ENCODE assay signal across 12 cellular contexts in the genomic region with DNA sequence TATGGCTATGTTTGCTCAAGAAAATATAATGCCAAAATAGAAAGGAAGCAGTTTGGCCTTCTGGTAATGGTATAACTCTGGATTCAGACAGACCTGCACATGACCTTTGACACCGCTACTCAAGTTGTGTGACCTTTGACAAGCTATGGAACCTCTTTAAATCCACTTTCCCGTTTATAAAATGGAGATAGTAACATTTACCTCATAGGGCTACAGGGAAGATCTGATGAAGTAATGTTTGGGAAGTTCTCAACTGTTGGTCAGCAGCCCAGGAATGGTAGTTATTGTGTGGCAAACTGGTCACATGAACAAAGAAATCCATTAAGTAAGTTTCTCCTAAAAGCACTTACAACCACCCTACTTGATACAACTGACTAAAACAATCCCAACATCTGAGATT.
DNase-seq lines count a peak whose midpoint lies in the region; ATAC-seq and TF ChIP-seq lines count a peak whose summit lies in the region.
"Had no signal": no experiment of that assay in that cellular context is flagged by ENCODE, and none has a peak within 500 bp of the region (broad histone marks: within the 10 kb centered on the region; RNA-seq: fewer than 3 reads in every experiment).

No MANE protein-coding gene starts in this region.

- intact Hi-C loops in upper lobe of right lung (cut with DNase I): no loop called here

- ATAC-seq in upper lobe of right lung (peak; percentile 75), GM18520 (IDR thresholded peaks at IDR 0.05; ENCODE audit: unreplicated experiment) (no peak)
- ATAC-seq: activated CD8-positive, alpha-beta T cell treated with anti-CD3 and anti-CD28 coated beads for 36 hours; natural killer cell had no signal

- TF ChIP-seq CTCF in OCI-LY3 (IDR thresholded peaks at IDR 0.05; ENCODE audit: low read depth, low read length) (no peak), fibroblast of lung (conservative IDR thresholded peaks at IDR 0.05 in 1 of 2, IDR thresholded peaks at IDR 0.05 in 1 of 2; ENCODE audit: low read depth in 1 of 2, low read length in 2 of 2) (no peak), upper lobe of right lung (IDR thresholded peaks at IDR 0.05) (no peak)

- H3K4me1 ChIP-seq in OCI-LY3 (ENCODE audit: low read length): peaks cover 65% of the 10 kb centered on the region
- peaks cover 24% of the 10 kb centered on the region for H3K4me1 ChIP-seq in fibroblast of lung (ENCODE audit: control insufficient read depth, extremely low read depth, insufficient read depth, low read length)
- H3K4me1 ChIP-seq in upper lobe of right lung: peaks cover 25% of the 10 kb centered on the region

- no peak overlapping the region for H3K27ac ChIP-seq in OCI-LY3 (ENCODE audit: low read length)
- H3K27ac ChIP-seq in fibroblast of lung (ENCODE audit: insufficient read depth, low read length): no peak overlapping the region
- peak overlapping the region; percentile 9 for H3K27ac ChIP-seq in upper lobe of right lung

- H3K27me3 ChIP-seq in OCI-LY3 (ENCODE audit: low read depth, low read length): no peaks in the 10 kb centered on the region
- H3K27me3 ChIP-seq in fibroblast of lung (ENCODE audit: control insufficient read depth, insufficient read depth, low read length): no peaks in the 10 kb centered on the region
- no peaks in the 10 kb centered on the region for H3K27me3 ChIP-seq in upper lobe of right lung

- H3K36me3 ChIP-seq in OCI-LY3 (replicated peaks; ENCODE audit: low read depth, low read length) (no peaks in the 10 kb centered on the region), fibroblast of lung (ENCODE audit: control insufficient read depth, insufficient read depth, low read length) (no peaks in the 10 kb centered on the region), upper lobe of right lung (no peaks in the 10 kb centered on the region)

- H3K9ac ChIP-seq in OCI-LY3 (ENCODE audit: low read length): no peak overlapping the region
- no peak overlapping the region for H3K9ac ChIP-seq in fibroblast of lung (ENCODE audit: insufficient read depth, low read length)

- H3K9me3 ChIP-seq in OCI-LY3 (ENCODE audit: insufficient read depth, low read length): no peaks in the 10 kb centered on the region
- H3K9me3 ChIP-seq in fibroblast of lung (ENCODE audit: control insufficient read depth, insufficient read depth, low read depth, low read length): no peaks in the 10 kb centered on the region
- no peaks in the 10 kb centered on the region for H3K9me3 ChIP-seq in upper lobe of right lung

- H3K4me2 ChIP-seq in OCI-LY3 (ENCODE audit: low read length): no peak overlapping the region
- H3K4me2 ChIP-seq in fibroblast of lung (ENCODE audit: extremely low read depth, insufficient read depth, low read length): no peak overlapping the region

- H4K20me1 ChIP-seq in OCI-LY3 (ENCODE audit: insufficient read depth, low read length) (no peaks in the 10 kb centered on the region), fibroblast of lung (ENCODE audit: control insufficient read depth, extremely low read depth, insufficient read depth, low read length) (no peaks in the 10 kb centered on the region)

- H3K4me3 ChIP-seq in OCI-LY3 (ENCODE audit: low read length) (no peak overlapping the region), fibroblast of lung (replicated peaks in 1 of 4; ENCODE audit: control extremely low read depth in 1 of 4, insufficient read depth in 1 of 4, low read depth in 3 of 4, low read length in 4 of 4) (no peak overlapping the region), upper lobe of right lung (no peak overlapping the region)

- peak overlapping the region; percentile 22; the same call in 1 of the 2 replicates for H2AFZ ChIP-seq in OCI-LY3 (ENCODE audit: low read depth, low read length)
- H2AFZ ChIP-seq in fibroblast of lung (ENCODE audit: low read length): no peak overlapping the region

- H3K79me2 ChIP-seq in OCI-LY3 (ENCODE audit: low read length): no peaks in the 10 kb centered on the region
- H3K79me2 ChIP-seq in fibroblast of lung (ENCODE audit: control insufficient read depth, insufficient read depth, low read length): no peaks in the 10 kb centered on the region

- DNase-seq in fibroblast of lung (ENCODE audit: low read depth in 2 of 2) (peak; percentile 77 to 78), myocyte (ENCODE audit: low read depth) (peak; percentile 38), upper lobe of right lung (no peak), NCI-H748 treated with DMSO at 0.1 percent for 48 hours (lab: John Stamatoyannopoulos, UW) (no peak)
- no peak for DNase-seq in activated naive CD4-positive, alpha-beta T cell treated with Interleukin-2 at 50 U/mL for 16 hours
- DNase-seq: activated CD8-positive, alpha-beta T cell treated with anti-CD3 and anti-CD28 coated beads for 36 hours; DMS79 treated with DMSO at 0.1 percent for 48 hours; natural killer cell; NCI-H69; stimulated activated CD4-positive, alpha-beta T cell treated with anti-CD3 and anti-CD28 coated beads, Interleukin-4, amount 100 ng/mL, for 4 hours had no signal

Comparison
In these comparisons a context has a peak if more than half of its experiments do, and no peak if none do; other contexts are left out.
1. DNase-seq: peak in fibroblast of lung (2 of 2) and myocyte (single experiment); none in upper lobe of right lung (single experiment), NCI-H748 treated with DMSO at 0.1 percent for 48 hours (single experiment) and activated naive CD4-positive, alpha-beta T cell treated with Interleukin-2 at 50 U/mL for 16 hours (single experiment).